In the genomic region with DNA sequence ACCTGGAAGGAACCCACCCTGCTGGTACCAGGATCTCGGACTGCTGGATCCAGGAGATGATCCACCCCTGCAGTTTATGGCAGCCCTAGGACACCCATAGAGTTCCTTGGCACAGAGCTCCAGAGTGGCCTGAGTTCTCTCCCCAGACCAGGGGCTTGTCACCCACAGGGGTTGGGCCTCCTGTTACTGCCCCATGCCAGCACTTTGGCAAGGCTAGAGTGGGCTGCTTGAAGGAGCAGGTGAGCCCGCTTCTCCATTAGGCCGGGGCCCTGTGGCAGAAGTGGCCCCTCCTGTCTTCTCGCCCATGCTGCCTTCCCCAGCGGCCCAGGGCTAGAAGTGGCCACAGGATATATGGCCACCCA, we compare ENCODE assay signal across 8 cellular contexts.
DNase-seq lines count a peak whose midpoint lies in the region; ATAC-seq, FAIRE-seq and TF ChIP-seq lines count a peak whose summit lies in the region.
"Not testable (repeated sequence)": the region's sequence is repeated elsewhere in the genome, so short reads cannot be mapped to it uniquely, and the experiment has no call there.

No MANE protein-coding gene starts in this region.

- FAIRE-seq in kidney (lab: Jason Lieb, UNC): not testable (repeated sequence)

- TF ChIP-seq POLR2A in sigmoid colon (IDR thresholded peaks at IDR 0.05); uterus (IDR thresholded peaks at IDR 0.05): not testable (repeated sequence)

- peaks cover 33 to 53% of the 10 kb centered on the region in 2 donors for H3K27me3 Mint-ChIP-seq in natural killer cell (ENCODE audit: low read depth in 2 of 2)

- not testable (repeated sequence) for TF ChIP-seq CTCF in GM20000 (IDR thresholded peaks at IDR 0.05; ENCODE audit: extremely low read depth, missing control alignments); kidney (IDR thresholded peaks at IDR 0.05; ENCODE audit: borderline replicate concordance, extremely low read depth, insufficient read depth); natural killer cell (IDR thresholded peaks at IDR 0.05); sigmoid colon (IDR thresholded peaks at IDR 0.05); uterus (IDR thresholded peaks at IDR 0.05)

- peak; percentile 7 for DNase-seq in AG20443 (ENCODE audit: low spot score)
- DNase-seq in GM20000 (ENCODE audit: low spot score): peak; percentile 4
- DNase-seq in activated effector memory CD4-positive, alpha-beta T cell treated with anti-CD3 and anti-CD28 coated beads, Interleukin-2, amount 50 U/mL, for 16 hours: peak; percentile 61
- DNase-seq in Right ventricle myocardium inferior (ENCODE audit: missing footprints): peak; percentile 61
- DNase-seq in kidney: peak; percentile 71
- peak; percentile 12 for DNase-seq in natural killer cell
- peak; percentile 55 for DNase-seq in sigmoid colon
- DNase-seq in uterus: peak; percentile 4 to 9

- intact Hi-C loops in Right ventricle myocardium inferior (cut with DNase I); kidney (cut with DNase I); natural killer cell (cut with micrococcal nuclease); sigmoid colon (cut with DNase I); uterus (cut with DNase I; ENCODE audit: low total_unique reads): not testable (repeated sequence)

- not testable (repeated sequence) for H3K9ac ChIP-seq in kidney (ENCODE audit: low read length in 2 of 2)

- not testable (repeated sequence) for H3K4me3 Mint-ChIP-seq in natural killer cell

- not testable (repeated sequence) for TF ChIP-seq EP300 in sigmoid colon (IDR thresholded peaks at IDR 0.05)

- not testable (repeated sequence) for H3K9me3 ChIP-seq in kidney (ENCODE audit: control insufficient read depth in 1 of 2, low read length in 2 of 2); sigmoid colon; uterus

- not testable (repeated sequence) for H3K27ac ChIP-seq in kidney (ENCODE audit: low read depth in 2 of 2, low read length in 2 of 2); sigmoid colon; uterus

- peaks cover 14 to 58% (median 28%) of the 10 kb centered on the region in 3 donors for H3K27me3 ChIP-seq in sigmoid colon
- not testable (repeated sequence) for H3K27me3 ChIP-seq in uterus

- not testable (repeated sequence) for H3K4me1 ChIP-seq in kidney (ENCODE audit: control insufficient read depth in 1 of 2, insufficient read depth in 1 of 2, low read depth in 1 of 2, low read length in 2 of 2); sigmoid colon; uterus

- peaks cover 7 to 13% of the 10 kb centered on the region in 2 donors for H3K4me1 Mint-ChIP-seq in natural killer cell

- ATAC-seq in Right ventricle myocardium inferior, natural killer cell: not testable (repeated sequence)

- 89 to 92% methylated on average over 5 of the region's 5 CpGs for WGBS in sigmoid colon, 2 donors

- not testable (repeated sequence) for H3K27ac Mint-ChIP-seq in natural killer cell

- H3K36me3 ChIP-seq in kidney (ENCODE audit: control insufficient read depth in 1 of 2, insufficient read depth in 2 of 2, low read length in 2 of 2); sigmoid colon; uterus: not testable (repeated sequence)

- not testable (repeated sequence) for H3K9me3 Mint-ChIP-seq in natural killer cell

- H3K36me3 Mint-ChIP-seq in natural killer cell: not testable (repeated sequence)

- not testable (repeated sequence) for H3K4me3 ChIP-seq in kidney (ENCODE audit: low read length in 2 of 2); sigmoid colon; uterus

Comparison
In these comparisons a context has a peak if more than half of its experiments do, and no peak if none do; other contexts are left out.
1. DNase-seq: peak in every context shown above with its lines; median percentile 71 in kidney; 61 in activated effector memory CD4-positive, alpha-beta T cell treated with anti-CD3 and anti-CD28 coated beads, Interleukin-2, amount 50 U/mL, for 16 hours; 61 in Right ventricle myocardium inferior; 55 in sigmoid colon; 12 in natural killer cell; 7 in AG20443; 6 in uterus; 4 in GM20000.